In genomic region chr9:70479880-70480291, GRCh38 we compare ENCODE assay signal across 8 cellular contexts.
A peak's percentile ranks its signal among the peaks of the same experiment; 100 is the strongest.
DNase-seq lines count a peak whose midpoint lies in the region; ATAC-seq and TF ChIP-seq lines count a peak whose summit lies in the region.

No MANE protein-coding gene starts in this region.

- no peak for TF ChIP-seq CTCF in LNCaP clone FGC (IDR thresholded peaks at IDR 0.05; ENCODE audit: control insufficient read depth, extremely low read depth, insufficient read depth)
- TF ChIP-seq CTCF in testis (IDR thresholded peaks at IDR 0.05), result no peak

- intact Hi-C loops in testis (cut with DNase I; ENCODE audit: low total_unique reads), result loop anchor here (5.0 kb wide), 2 partner anchors 63 to 122 kb away; no protein-coding TSS in a partner anchor

- no peak for TF ChIP-seq POLR2A in testis (IDR thresholded peaks at IDR 0.05)

- H3K4me1 Mint-ChIP-seq in activated T-helper 17 cell treated with anti-CD3 and anti-CD28 coated beads, Interleukin-2, amount 50 U/mL, for 72 hours, result peaks cover 10% of the 10 kb centered on the region

- peaks cover 44% of the 10 kb centered on the region for H3K4me1 ChIP-seq in testis

- H3K27me3 ChIP-seq in testis, result no peaks in the 10 kb centered on the region

- peak overlapping the region; percentile 80 to 97 for H3K27ac ChIP-seq in testis

- H3K27ac Mint-ChIP-seq in activated T-helper 17 cell treated with anti-CD3 and anti-CD28 coated beads, Interleukin-2, amount 50 U/mL, for 72 hours, result no peak overlapping the region

- H3K4me3 Mint-ChIP-seq in activated T-helper 17 cell treated with anti-CD3 and anti-CD28 coated beads, Interleukin-2, amount 50 U/mL, for 72 hours, result no peak overlapping the region

- ATAC-seq in HG02588 (IDR thresholded peaks at IDR 0.05; ENCODE audit: unreplicated experiment) (no peak), GM21723 (IDR thresholded peaks at IDR 0.05; ENCODE audit: unreplicated experiment) (no peak)
- ATAC-seq in activated T-helper 17 cell treated with anti-CD3 and anti-CD28 coated beads, Interleukin-2, amount 50 U/mL, for 72 hours (replicated peaks), result no peak

- no peaks in the 10 kb centered on the region for H3K36me3 ChIP-seq in testis (ENCODE audit: low read depth, missing control alignments)

- H3K27me3 Mint-ChIP-seq in activated T-helper 17 cell treated with anti-CD3 and anti-CD28 coated beads, Interleukin-2, amount 50 U/mL, for 72 hours, result peaks cover 6% of the 10 kb centered on the region

- H3K4me3 ChIP-seq in LNCaP clone FGC (ENCODE audit: low read depth, low read length) (peak overlapping the region; percentile 11), testis (no peak overlapping the region)

- no peaks in the 10 kb centered on the region for H3K9me3 Mint-ChIP-seq in activated T-helper 17 cell treated with anti-CD3 and anti-CD28 coated beads, Interleukin-2, amount 50 U/mL, for 72 hours

- H3K9me3 ChIP-seq in testis, result no peaks in the 10 kb centered on the region

- DNase-seq in LNCaP clone FGC (ENCODE audit: low read depth), result no peak
- DNase-seq in cerebellar cortex (ENCODE audit: low spot score), result peak; percentile 35
- DNase-seq in left kidney (ENCODE audit: low read depth, low spot score), result peak; percentile 41
- DNase-seq in testis, result no peak
- no peak for DNase-seq in NCI-H187 (lab: John Stamatoyannopoulos, UW)

- WGBS in testis, 2 donors, result 81 to 85% methylated on average over 5 of the region's 5 CpGs

- H3K36me3 Mint-ChIP-seq in activated T-helper 17 cell treated with anti-CD3 and anti-CD28 coated beads, Interleukin-2, amount 50 U/mL, for 72 hours (ENCODE audit: low read depth), result no peaks in the 10 kb centered on the region

Comparison
In these comparisons a context has a peak if more than half of its experiments do, and no peak if none do; other contexts are left out.
1. DNase-seq: peak in cerebellar cortex (single experiment) and left kidney (single experiment); none in LNCaP clone FGC (single experiment), testis (single experiment) and NCI-H187 (0 of 2).